Comparison of ENCODE assay signal across 1 cellular context in genomic region chr6:159959165-159959975, GRCh38.
TF ChIP-seq lines count a peak whose summit lies in the region.

No MANE protein-coding gene starts in this region.

TF ChIP-seq in GM12878, 131 proteins besides CTCF, POLR2A, EP300 and RAD21 (continued from another document):
- no peak for TF ChIP-seq EGR1 (IDR thresholded peaks at IDR 0.05; ENCODE audit: borderline replicate concordance in 1 of 2, low read depth in 2 of 2, low read length in 2 of 2)
- TF ChIP-seq DPF2 (IDR thresholded peaks at IDR 0.05), result peak; percentile 27; the same call in 1 of the 2 replicates
